1 cellular context compared by ENCODE assay signal in the genomic region with DNA sequence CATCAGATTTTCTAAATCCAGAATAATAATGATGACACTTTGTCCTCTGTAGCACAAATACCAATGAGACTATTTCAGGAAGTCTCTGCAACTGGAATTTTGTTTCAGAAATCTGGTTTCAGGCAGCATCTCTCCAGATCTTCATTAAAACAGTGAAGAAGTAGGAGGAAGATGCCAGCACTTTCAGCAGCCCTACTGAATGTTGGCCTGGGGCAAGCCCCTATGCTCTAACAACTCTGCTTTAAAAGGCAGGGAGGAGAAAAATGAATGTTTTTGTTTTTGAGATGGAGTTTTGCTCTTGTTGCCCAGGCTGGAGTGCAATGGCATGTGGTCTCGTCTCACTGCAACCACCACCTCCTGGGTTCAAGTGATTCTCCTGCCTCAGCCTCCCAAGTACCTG.
TF ChIP-seq lines count a peak whose summit lies in the region.

No MANE protein-coding gene starts in this region.

TF ChIP-seq in IMR-90, 13 proteins besides CTCF, POLR2A, EP300 and RAD21:
- TF ChIP-seq, protein P1, sequence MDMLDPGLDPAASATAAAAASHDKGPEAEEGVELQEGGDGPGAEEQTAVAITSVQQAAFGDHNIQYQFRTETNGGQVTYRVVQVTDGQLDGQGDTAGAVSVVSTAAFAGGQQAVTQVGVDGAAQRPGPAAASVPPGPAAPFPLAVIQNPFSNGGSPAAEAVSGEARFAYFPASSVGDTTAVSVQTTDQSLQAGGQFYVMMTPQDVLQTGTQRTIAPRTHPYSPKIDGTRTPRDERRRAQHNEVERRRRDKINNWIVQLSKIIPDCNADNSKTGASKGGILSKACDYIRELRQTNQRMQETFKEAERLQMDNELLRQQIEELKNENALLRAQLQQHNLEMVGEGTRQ (IDR thresholded peaks at IDR 0.05; ENCODE audit: low read depth, low read length) = no peak
- TF ChIP-seq, protein P2, sequence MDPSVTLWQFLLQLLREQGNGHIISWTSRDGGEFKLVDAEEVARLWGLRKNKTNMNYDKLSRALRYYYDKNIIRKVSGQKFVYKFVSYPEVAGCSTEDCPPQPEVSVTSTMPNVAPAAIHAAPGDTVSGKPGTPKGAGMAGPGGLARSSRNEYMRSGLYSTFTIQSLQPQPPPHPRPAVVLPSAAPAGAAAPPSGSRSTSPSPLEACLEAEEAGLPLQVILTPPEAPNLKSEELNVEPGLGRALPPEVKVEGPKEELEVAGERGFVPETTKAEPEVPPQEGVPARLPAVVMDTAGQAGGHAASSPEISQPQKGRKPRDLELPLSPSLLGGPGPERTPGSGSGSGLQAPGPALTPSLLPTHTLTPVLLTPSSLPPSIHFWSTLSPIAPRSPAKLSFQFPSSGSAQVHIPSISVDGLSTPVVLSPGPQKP (IDR thresholded peaks at IDR 0.05; ENCODE audit: borderline replicate concordance, low read depth, low read length) = no peak
- TF ChIP-seq MAZ (IDR thresholded peaks at IDR 0.05; ENCODE audit: borderline replicate concordance, low read depth, low read length) (no peak), NFE2L2 (IDR thresholded peaks at IDR 0.05; ENCODE audit: low read depth, low read length) (no peak), MXI1 (IDR thresholded peaks at IDR 0.05; ENCODE audit: borderline replicate concordance, low read depth, low read length) (no peak), RCOR1 (IDR thresholded peaks at IDR 0.05; ENCODE audit: insufficient replicate concordance, low read length) (no peak)
TF ChIP-seq in IMR-90: peak in this region for 0.
